ENCODE assay signal across 15 cellular contexts in the genomic region with DNA sequence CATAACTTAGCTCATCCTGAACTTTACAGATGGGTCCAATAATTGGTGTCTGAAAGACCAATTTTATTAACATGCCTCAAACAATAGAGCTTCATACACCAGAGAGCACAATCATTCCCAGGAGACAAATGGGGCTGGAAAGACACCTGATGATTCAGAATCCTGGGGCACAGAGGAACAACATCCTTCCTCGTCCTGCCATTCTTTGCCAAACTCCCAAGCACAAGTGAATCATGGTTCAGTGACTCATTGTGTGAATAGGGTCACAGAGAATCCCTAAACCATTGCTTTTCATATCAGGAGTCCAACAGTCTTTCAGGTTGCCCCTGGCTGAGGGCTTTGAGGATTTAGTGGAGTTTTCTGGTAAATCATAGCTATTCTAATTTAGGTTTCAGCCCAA.
DNase-seq lines count a peak whose midpoint lies in the region; ATAC-seq and TF ChIP-seq lines count a peak whose summit lies in the region.
"Had no signal": no experiment of that assay in that cellular context is flagged by ENCODE, and none has a peak within 500 bp of the region (broad histone marks: within the 10 kb centered on the region; RNA-seq: fewer than 3 reads in every experiment).

No MANE protein-coding gene starts in this region.

- no peak overlapping the region for H3K4me3 ChIP-seq in fibroblast of pulmonary artery (replicated peaks; ENCODE audit: low read depth, low read length)
- H3K4me3 ChIP-seq: spleen, thyroid gland had no signal

- peak; percentile 94 for DNase-seq in HPDE6-E6E7 (ENCODE audit: extremely low spot score)
- peak; percentile 66 for DNase-seq in T1000 (lab: John Stamatoyannopoulos, UW)
- peak; percentile 69 for DNase-seq in fibroblast of pulmonary artery (ENCODE audit: low read depth)
- peak; percentile 43 for DNase-seq in smooth muscle cell of the brain vasculature (ENCODE audit: low read depth, low spot score)
- no peak for DNase-seq in GDM1 (lab: John Stamatoyannopoulos, UW)
- DNase-seq: activated CD8-positive, alpha-beta T cell treated with anti-CD3 and anti-CD28 coated beads for 36 hours; cerebellar nuclear complex; left ventricle myocardium superior; NCI-H1105 treated with DMSO at 0.1 percent for 48 hours; NCI-H524; spleen; T-helper 9 cell; thyroid gland had no signal

- ATAC-seq in HG02759 (IDR thresholded peaks at IDR 0.05; ENCODE audit: unreplicated experiment) (no peak), HG02610 (IDR thresholded peaks at IDR 0.05; ENCODE audit: unreplicated experiment) (no peak)
- ATAC-seq: activated CD8-positive, alpha-beta T cell treated with anti-CD3 and anti-CD28 coated beads for 36 hours; left ventricle myocardium superior had no signal

- no peak for TF ChIP-seq CTCF in fibroblast of pulmonary artery (IDR thresholded peaks at IDR 0.05; ENCODE audit: low read length, missing control alignments)
